25 cellular contexts compared by ENCODE assay signal in genomic region chr7:130975731-130976130, GRCh38.
DNase-seq lines count a peak whose midpoint lies in the region; ATAC-seq and TF ChIP-seq lines count a peak whose summit lies in the region.
"Had no signal": no experiment of that assay in that cellular context is flagged by ENCODE, and none has a peak within 500 bp of the region (broad histone marks: within the 10 kb centered on the region; RNA-seq: fewer than 3 reads in every experiment).

No MANE protein-coding gene starts in this region.

- TF ChIP-seq CTCF in endothelial cell (IDR thresholded peaks at IDR 0.05; ENCODE audit: unreplicated experiment) (no peak), upper lobe of left lung (IDR thresholded peaks at IDR 0.05) (no peak)

- peaks cover 82% of the 10 kb centered on the region for H3K4me1 Mint-ChIP-seq in stimulated activated naive CD8-positive, alpha-beta T cell treated with anti-CD3 and anti-CD28 coated beads, Interleukin-15, Interleukin-2, amounts not matched to agents 100 ng/mL and 50 ng/mL, for 24 hours (ENCODE audit: low read depth)
- H3K4me1 Mint-ChIP-seq in activated CD4-positive, alpha-beta memory T cell treated with anti-CD3 and anti-CD28 coated beads, Interleukin-2, amount 10 ng/mL, durations not matched to agents 7 days and 5 days, result peaks cover 69% of the 10 kb centered on the region
- H3K4me1 Mint-ChIP-seq in endothelial cell (ENCODE audit: unreplicated experiment), result peaks cover 5% of the 10 kb centered on the region
- H3K4me1 Mint-ChIP-seq: endodermal cell had no signal

- peaks cover 57% of the 10 kb centered on the region for H3K36me3 Mint-ChIP-seq in stimulated activated naive CD8-positive, alpha-beta T cell treated with anti-CD3 and anti-CD28 coated beads, Interleukin-15, Interleukin-2, amounts not matched to agents 100 ng/mL and 50 ng/mL, for 24 hours (ENCODE audit: low read depth)
- peaks cover 58% of the 10 kb centered on the region for H3K36me3 Mint-ChIP-seq in activated CD4-positive, alpha-beta memory T cell treated with anti-CD3 and anti-CD28 coated beads, Interleukin-2, amount 10 ng/mL, durations not matched to agents 7 days and 5 days (ENCODE audit: low read depth)
- H3K36me3 Mint-ChIP-seq in endothelial cell (ENCODE audit: low read depth, unreplicated experiment), result peaks cover 20% of the 10 kb centered on the region

- TF ChIP-seq POLR2A in GM18505 (IDR thresholded peaks at IDR 0.05; ENCODE audit: borderline replicate concordance, extremely low read depth, insufficient read depth, insufficient read length), result no peak
- no peak for TF ChIP-seq POLR2A in upper lobe of left lung (IDR thresholded peaks at IDR 0.05)

- ATAC-seq in stimulated activated naive CD8-positive, alpha-beta T cell treated with anti-CD3 and anti-CD28 coated beads, Interleukin-15, Interleukin-2, amounts not matched to agents 100 U/mL and 50 U/mL, for 24 hours, result no peak
- no peak for ATAC-seq in GM18505 (IDR thresholded peaks at IDR 0.05; ENCODE audit: unreplicated experiment)
- ATAC-seq in upper lobe of left lung (ENCODE audit: low FRiP score in 2 of 2), result no peak
- ATAC-seq: gastroesophageal sphincter, GM23338 had no signal

- CTCF ChIA-PET in activated CD4-positive, alpha-beta memory T cell treated with anti-CD3 and anti-CD28 coated beads, Interleukin-2, amount 10 ng/mL, durations not matched to agents 7 days and 5 days (lab: Charles Lee), result interaction anchor here (1.0 kb wide), 1 partner anchor 79 kb away, joined by 3 read pairs; no protein-coding TSS in a partner anchor

- no peak overlapping the region for H3K27ac ChIP-seq in upper lobe of left lung
- H3K27ac ChIP-seq: esophagus squamous epithelium, gastroesophageal sphincter had no signal

- DNase-seq in stimulated activated naive CD8-positive, alpha-beta T cell treated with anti-CD3 and anti-CD28 coated beads, Interleukin-15, Interleukin-2, amounts not matched to agents 100 U/mL and 50 U/mL, for 24 hours, result no peak
- no peak for DNase-seq in activated CD4-positive, alpha-beta memory T cell treated with anti-CD3 and anti-CD28 coated beads, Interleukin-2, amount 10 ng/mL, durations not matched to agents 7 days and 5 days
- DNase-seq in endothelial cell (ENCODE audit: low spot score) (no peak), A172 (ENCODE audit: low spot score) (no peak), upper lobe of left lung (no peak)
- DNase-seq: activated CD4-positive, CD25-positive, alpha-beta regulatory T cell treated with anti-CD3 and anti-CD28 coated beads, Interleukin-2, amount 50 U/mL, for 72 hours; activated gamma-delta T cell; cortex of kidney; endodermal cell; esophagus squamous epithelium; hippocampal formation; immature natural killer cell; mesendoderm; MG63; NCI-H1436; NCI-H446 treated with DMSO at 0.1 percent for 48 hours; occipital lobe; OCI-M1; small intestine; stimulated activated naive CD4-positive, alpha-beta T cell had no signal

- no peaks in the 10 kb centered on the region for H3K9me3 ChIP-seq in upper lobe of left lung
- H3K9me3 ChIP-seq: ascending aorta, esophagus squamous epithelium, gastroesophageal sphincter, MG63 had no signal

- TF ChIP-seq EP300 in upper lobe of left lung (IDR thresholded peaks at IDR 0.05), result no peak

- no peak overlapping the region for H3K4me3 ChIP-seq in upper lobe of left lung
- H3K4me3 ChIP-seq: ascending aorta, esophagus squamous epithelium, gastroesophageal sphincter, GM23338, MG63 had no signal

- no peaks in the 10 kb centered on the region for H3K27me3 Mint-ChIP-seq in stimulated activated naive CD8-positive, alpha-beta T cell treated with anti-CD3 and anti-CD28 coated beads, Interleukin-15, Interleukin-2, amounts not matched to agents 100 ng/mL and 50 ng/mL, for 24 hours
- H3K27me3 Mint-ChIP-seq in activated CD4-positive, alpha-beta memory T cell treated with anti-CD3 and anti-CD28 coated beads, Interleukin-2, amount 10 ng/mL, durations not matched to agents 7 days and 5 days, result no peaks in the 10 kb centered on the region
- peaks cover 5% of the 10 kb centered on the region for H3K27me3 Mint-ChIP-seq in endothelial cell (ENCODE audit: unreplicated experiment)

- peaks cover 8 to 37% (median 12%) of the 10 kb centered on the region in 4 donors for H3K4me1 ChIP-seq in upper lobe of left lung

- POLR2A ChIA-PET in activated CD4-positive, alpha-beta memory T cell treated with anti-CD3 and anti-CD28 coated beads, Interleukin-2, amount 10 ng/mL, durations not matched to agents 7 days and 5 days (lab: Charles Lee), result interaction anchor here (1.9 kb wide), 1 partner anchor 9 kb away, joined by 5 read pairs; no protein-coding TSS in a partner anchor

- peaks cover 16% of the 10 kb centered on the region for H3K9me3 Mint-ChIP-seq in stimulated activated naive CD8-positive, alpha-beta T cell treated with anti-CD3 and anti-CD28 coated beads, Interleukin-15, Interleukin-2, amounts not matched to agents 100 ng/mL and 50 ng/mL, for 24 hours
- peaks cover 21% of the 10 kb centered on the region for H3K9me3 Mint-ChIP-seq in activated CD4-positive, alpha-beta memory T cell treated with anti-CD3 and anti-CD28 coated beads, Interleukin-2, amount 10 ng/mL, durations not matched to agents 7 days and 5 days
- H3K9me3 Mint-ChIP-seq in endothelial cell (ENCODE audit: unreplicated experiment), result no peaks in the 10 kb centered on the region
- H3K9me3 Mint-ChIP-seq: immature natural killer cell had no signal

- H3K36me3 ChIP-seq in upper lobe of left lung, result peaks cover 0 to 38% (median 6%) of the 10 kb centered on the region in 4 donors
- H3K36me3 ChIP-seq: MG63 had no signal

- no peaks in the 10 kb centered on the region for H3K27me3 ChIP-seq in upper lobe of left lung
- H3K27me3 ChIP-seq: ascending aorta, esophagus squamous epithelium, gastroesophageal sphincter, MG63 had no signal

- WGBS in upper lobe of left lung, 2 donors, result 86 to 90% methylated on average over 5 of the region's 5 CpGs

- peak overlapping the region; percentile 99 for H3K27ac Mint-ChIP-seq in stimulated activated naive CD8-positive, alpha-beta T cell treated with anti-CD3 and anti-CD28 coated beads, Interleukin-15, Interleukin-2, amounts not matched to agents 100 ng/mL and 50 ng/mL, for 24 hours
- H3K27ac Mint-ChIP-seq in activated CD4-positive, alpha-beta memory T cell treated with anti-CD3 and anti-CD28 coated beads, Interleukin-2, amount 10 ng/mL, durations not matched to agents 7 days and 5 days, result peak overlapping the region; percentile 55
- H3K27ac Mint-ChIP-seq in endothelial cell (ENCODE audit: unreplicated experiment), result no peak overlapping the region
- H3K27ac Mint-ChIP-seq: endodermal cell had no signal

- H3K4me3 Mint-ChIP-seq in stimulated activated naive CD8-positive, alpha-beta T cell treated with anti-CD3 and anti-CD28 coated beads, Interleukin-15, Interleukin-2, amounts not matched to agents 100 ng/mL and 50 ng/mL, for 24 hours, result no peak overlapping the region
- no peak overlapping the region for H3K4me3 Mint-ChIP-seq in activated CD4-positive, alpha-beta memory T cell treated with anti-CD3 and anti-CD28 coated beads, Interleukin-2, amount 10 ng/mL, durations not matched to agents 7 days and 5 days
- H3K4me3 Mint-ChIP-seq in endothelial cell (ENCODE audit: unreplicated experiment), result peak overlapping the region; percentile 76
- H3K4me3 Mint-ChIP-seq: endodermal cell, GM23338, immature natural killer cell had no signal
